Comparison of ENCODE assay signal across 8 cellular contexts in the genomic region with DNA sequence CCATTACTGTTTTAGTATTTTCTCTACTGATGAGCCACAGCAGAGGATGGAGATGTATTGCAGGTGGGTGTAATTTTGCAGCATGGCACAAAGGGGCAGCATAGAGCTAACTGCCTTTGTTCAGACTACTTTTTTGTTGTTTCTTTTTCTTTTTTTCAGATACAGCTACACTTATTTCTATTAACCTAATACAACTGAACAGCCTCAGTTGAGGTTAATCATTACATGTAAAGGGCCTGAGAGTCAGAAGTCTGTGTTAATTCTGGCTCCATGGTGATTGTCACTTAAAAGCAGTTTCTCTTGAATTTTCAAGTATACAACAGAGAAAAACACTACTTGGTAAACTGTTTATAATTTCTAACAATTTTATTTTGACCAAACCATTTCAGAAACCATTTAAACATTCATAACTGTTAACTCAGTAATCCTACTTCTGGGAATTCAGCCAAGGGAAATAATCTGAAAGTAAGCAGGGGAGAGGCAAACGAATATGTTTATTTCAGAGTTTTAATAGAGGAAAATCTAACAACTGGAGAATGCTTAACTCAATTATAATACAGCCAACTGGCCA. TPM values are rescaled to one million over a fixed set of nuclear protein-coding genes. Genes with fewer than 3 reads are reported as not detected.
DNase-seq lines count a peak whose midpoint lies in the region; ATAC-seq, FAIRE-seq and TF ChIP-seq lines count a peak whose summit lies in the region.

No MANE protein-coding gene starts in this region.

- H3K27ac ChIP-seq in C4-2B (no peak overlapping the region), PC-9 (no peak overlapping the region), transverse colon (peak overlapping the region; percentile 27 to 64 (median 58))

- no peaks in the 10 kb centered on the region for H3K27me3 ChIP-seq in PC-9 (ENCODE audit: insufficient read depth, low read depth)
- no peaks in the 10 kb centered on the region for H3K27me3 ChIP-seq in bronchial epithelial cell (ENCODE audit: control insufficient read depth, insufficient read depth, low read length)
- no peaks in the 10 kb centered on the region for H3K27me3 ChIP-seq in transverse colon

- in situ Hi-C loops in transverse colon (cut with MboI; ENCODE audit: low pct_ligation_motif_present in 1 of 4, low pct_unique_long_range_greater_than_20kb in 1 of 4, low sequenced_read_pairs in 3 of 4): no loop called here

- WGBS in transverse colon (ENCODE audit: low coverage in 1 of 2), 2 donors: 26 to 33% methylated on average over 1 of the region's 1 CpG

- no peaks in the 10 kb centered on the region for H3K79me2 ChIP-seq in PC-9 (ENCODE audit: low read depth)

- TF ChIP-seq EP300 in transverse colon (IDR thresholded peaks at IDR 0.05; ENCODE audit: low read depth): no peak

- TF ChIP-seq CTCF in C4-2B (conservative IDR thresholded peaks at IDR 0.05) (peak; percentile 86), PC-9 (conservative IDR thresholded peaks at IDR 0.05) (peak; percentile 81), bronchial epithelial cell (IDR thresholded peaks at IDR 0.05; ENCODE audit: insufficient read depth, low read length, severe bottlenecking) (peak; percentile 81), transverse colon (IDR thresholded peaks at IDR 0.05) (peak; percentile 66 to 83 (median 75))

- CTCF ChIA-PET in PC-9 (lab: Charles Lee): interaction anchor here (0.9 kb wide), 1 partner anchor 80 kb away, joined by 3 read pairs; no protein-coding TSS in a partner anchor

- H3K4me3 ChIP-seq in PC-9 (no peak overlapping the region), bronchial epithelial cell (ENCODE audit: low read depth, low read length) (no peak overlapping the region), transverse colon (no peak overlapping the region)

- H2AFZ ChIP-seq in PC-9: no peak overlapping the region

- BruUV-seq in PC-9 (replicated peaks; lab: Mats Ljungman, UMichigan): no TSS peak

- ATAC-seq in HG03342 (IDR thresholded peaks at IDR 0.05; ENCODE audit: unreplicated experiment) (peak; percentile 72), left colon (peak; percentile 35)

- no peaks in the 10 kb centered on the region for H3F3A ChIP-seq in PC-9 (ENCODE audit: insufficient read depth, low read depth)

- no peaks in the 10 kb centered on the region for H3K4me1 ChIP-seq in PC-9 (replicated peaks; ENCODE audit: insufficient read depth)
- H3K4me1 ChIP-seq in transverse colon: peaks cover 16 to 49% (median 35%) of the 10 kb centered on the region in 4 donors

- TF ChIP-seq POLR2A in GM12891 (IDR thresholded peaks at IDR 0.05; ENCODE audit: low read depth, low read length) (no peak), transverse colon (IDR thresholded peaks at IDR 0.05) (no peak)

- H4K20me1 ChIP-seq in PC-9 (ENCODE audit: insufficient read depth): no peaks in the 10 kb centered on the region

- peak; percentile 42 for DNase-seq in GM12891 (ENCODE audit: insufficient read length, low spot score)
- DNase-seq in PC-9: peak in 1 of 2 experiments; percentile 13
- peak; percentile 55 for DNase-seq in bronchial epithelial cell (ENCODE audit: low read depth)
- DNase-seq in left colon: no peak
- peak; percentile 26 for DNase-seq in transverse colon
- DNase-seq in C1 segment of cervical spinal cord (lab: John Stamatoyannopoulos, UW): no peak

- H3K4me2 ChIP-seq in PC-9: no peak overlapping the region

- H3K36me3 ChIP-seq in PC-9 (ENCODE audit: low read depth): no peaks in the 10 kb centered on the region
- no peaks in the 10 kb centered on the region for H3K36me3 ChIP-seq in bronchial epithelial cell (ENCODE audit: control insufficient read depth, insufficient read depth, low read length)
- peaks cover 0 to 6% (median 0%) of the 10 kb centered on the region in 4 donors for H3K36me3 ChIP-seq in transverse colon

- H3K9me3 ChIP-seq in PC-9 (ENCODE audit: insufficient read depth, low read depth): no peaks in the 10 kb centered on the region
- H3K9me3 ChIP-seq in transverse colon: no peaks in the 10 kb centered on the region

- no peaks in the 10 kb centered on the region for H3K9me2 ChIP-seq in PC-9 (ENCODE audit: insufficient read depth)

- POLR2A ChIA-PET in PC-9 (lab: Charles Lee; ENCODE audit: unreplicated experiment): no interaction called here

- peak; percentile 94 for FAIRE-seq in GM12891 (lab: Jason Lieb, UNC)
- no peak for FAIRE-seq in bronchial epithelial cell (lab: Jason Lieb, UNC)

- intact Hi-C loops in PC-9 (cut with micrococcal nuclease; ENCODE audit: unreplicated experiment) (loop anchor here (5.0 kb wide), 1 partner anchor 151 kb away; no protein-coding TSS in a partner anchor), left colon (cut with DNase I, micrococcal nuclease) (no loop called here), transverse colon (cut with DNase I; ENCODE audit: low total_unique reads) (no loop called here)

TF ChIP-seq in GM12891, 5 proteins besides CTCF, POLR2A, EP300 and RAD21:
- TF ChIP-seq PAX5 (IDR thresholded peaks at IDR 0.05; ENCODE audit: insufficient read depth, low read length, severe bottlenecking) (no peak), SPI1 (IDR thresholded peaks at IDR 0.05; ENCODE audit: low read depth, low read length) (no peak), POU2F2 (IDR thresholded peaks at IDR 0.05; ENCODE audit: low read depth, low read length) (no peak), TAF1 (IDR thresholded peaks at IDR 0.05; ENCODE audit: low read depth, low read length) (no peak), POLR2AphosphoS5 (IDR thresholded peaks at IDR 0.05; ENCODE audit: low read depth, low read length) (no peak)

RNA-seq across cellular contexts. Expression of gene PPEF2, which starts 13.9 kb away (rescaled TPM):
- polyA plus RNA-seq in GM12891 (2012; ENCODE audit: low read depth, missing spikeins): not detected
- total RNA-seq in PC-9 (2021) (not detected in 2 replicates), bronchial epithelial cell (under 0.01 TPM in 1 of 2 replicates, not detected in the other), left colon (not detected), transverse colon (under 1 TPM in 1 of 4 donors, not detected in 3; 0.32 TPM)

RNA-seq across cellular contexts. Expression of gene NAAA, which starts 24.6 kb away (rescaled TPM):
- polyA plus RNA-seq in GM12891 (2012; ENCODE audit: low read depth, missing spikeins): 1.6 TPM
- total RNA-seq in PC-9 (2021) (3.6 and 3.9 TPM in 2 replicates), bronchial epithelial cell (13.4 and 26.9 TPM in 2 replicates), left colon (100 to 1,000 TPM; 154 to 156 TPM), transverse colon (100 to 1,000 TPM; 219 to 603 (median 461) TPM)

Comparison
In these comparisons a context has a peak if more than half of its experiments do, and no peak if none do; other contexts are left out.
1. H3K27ac ChIP-seq: peak in transverse colon (4 of 4); none in C4-2B (single experiment) and PC-9 (single experiment).
2. DNase-seq: peak in GM12891 (single experiment), bronchial epithelial cell (single experiment) and transverse colon (single experiment); none in left colon (0 of 2) and C1 segment of cervical spinal cord (0 of 14).
3. Peak in every context shown above with its lines, with median percentiles within 50 percentile points of each other: CTCF ChIP-seq.